13 cellular contexts compared by ENCODE assay signal in the genomic region with DNA sequence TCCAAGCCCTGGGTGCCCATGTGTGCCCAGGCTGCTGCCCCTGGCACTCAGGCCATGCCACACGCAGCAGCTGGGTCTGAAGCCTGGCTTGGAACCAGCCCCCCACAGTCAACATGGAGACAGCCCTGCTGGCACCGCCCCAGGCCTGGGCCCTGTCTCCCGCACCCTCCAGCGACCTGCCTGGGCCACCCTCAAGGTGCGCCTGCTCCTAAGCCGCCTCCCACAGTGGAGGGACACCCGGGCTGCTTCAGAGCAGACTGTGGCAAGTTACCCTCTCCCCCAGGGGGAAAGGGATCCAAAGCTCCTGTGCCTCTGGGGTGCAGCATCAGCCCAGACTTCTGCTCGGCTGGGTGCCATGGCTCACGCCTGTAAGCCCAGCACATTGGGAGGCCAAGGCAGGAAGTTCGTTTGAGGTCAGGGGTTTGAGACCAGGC. TPM values are rescaled to one million over a fixed set of nuclear protein-coding genes. Genes with fewer than 3 reads are reported as not detected.
DNase-seq lines count a peak whose midpoint lies in the region; ATAC-seq, FAIRE-seq and TF ChIP-seq lines count a peak whose summit lies in the region.
"Had no signal": no experiment of that assay in that cellular context is flagged by ENCODE, and none has a peak within 500 bp of the region (broad histone marks: within the 10 kb centered on the region; RNA-seq: fewer than 3 reads in every experiment).

No MANE protein-coding gene starts in this region.

- POLR2A ChIA-PET in activated CD8-positive, alpha-beta T cell treated with anti-CD3 and anti-CD28 coated beads for 36 hours (lab: Charles Lee) = interaction anchor here (0.8 to 3.3 kb wide), 6 partner anchors 10 to 38 kb away, joined by 3 to 12 read pairs (median 4); a partner anchor contains a TSS

- peaks cover 92% of the 10 kb centered on the region for H4K20me1 ChIP-seq in DND-41 (ENCODE audit: insufficient read depth, low read length)

- H2AFZ ChIP-seq in DND-41 (ENCODE audit: low read depth, low read length) = no peak overlapping the region

- peak; percentile 18; the same call in 1 of the 3 replicates for ATAC-seq in DND-41 (ENCODE audit: insufficient read depth, low read depth)
- peak; percentile 34 for ATAC-seq in activated CD8-positive, alpha-beta T cell treated with anti-CD3 and anti-CD28 coated beads for 36 hours
- peak in 1 of 4 donors; percentile 1 for ATAC-seq in heart left ventricle
- no peak for ATAC-seq in GM19455 (IDR thresholded peaks at IDR 0.05; ENCODE audit: unreplicated experiment)
- ATAC-seq in GM18909 (IDR thresholded peaks at IDR 0.05; ENCODE audit: poor library complexity, unreplicated experiment) = no peak

- H3K4me3 ChIP-seq in DND-41 (ENCODE audit: low read depth in 1 of 2, low read length in 2 of 2) = no peak overlapping the region
- no peak overlapping the region for H3K4me3 ChIP-seq in heart left ventricle
- H3K4me3 ChIP-seq in small intestine (ENCODE audit: low read depth in 1 of 2, low read length in 2 of 2) = no peak overlapping the region

- H3K27me3 ChIP-seq in DND-41 (ENCODE audit: insufficient read depth, low read length, poor library complexity) (no peaks in the 10 kb centered on the region), heart left ventricle (no peaks in the 10 kb centered on the region), small intestine (ENCODE audit: control insufficient read depth in 2 of 2, insufficient read depth in 2 of 2, low read length in 2 of 2) (no peaks in the 10 kb centered on the region)

- no peak overlapping the region for H3K4me2 ChIP-seq in DND-41 (ENCODE audit: insufficient read depth, low read length)

- peaks cover 18% of the 10 kb centered on the region for H3K4me1 ChIP-seq in DND-41 (ENCODE audit: insufficient read depth, low read length)
- H3K4me1 ChIP-seq in heart left ventricle = peaks cover 47 to 99% (median 88%) of the 10 kb centered on the region in 12 donors
- peaks cover 47 to 67% of the 10 kb centered on the region in 2 donors for H3K4me1 ChIP-seq in small intestine (ENCODE audit: control insufficient read depth in 2 of 2, insufficient read depth in 1 of 2, low read depth in 1 of 2, low read length in 1 of 2)

- peak overlapping the region; percentile 84 for H3K27ac Mint-ChIP-seq in activated CD8-positive, alpha-beta T cell treated with anti-CD3 and anti-CD28 coated beads for 36 hours

- H3K9me3 Mint-ChIP-seq in activated CD8-positive, alpha-beta T cell treated with anti-CD3 and anti-CD28 coated beads for 36 hours = no peaks in the 10 kb centered on the region

- no peak overlapping the region for H3K9ac ChIP-seq in DND-41 (ENCODE audit: low read depth, low read length)

- peaks cover 84% of the 10 kb centered on the region for H3K4me1 Mint-ChIP-seq in activated CD8-positive, alpha-beta T cell treated with anti-CD3 and anti-CD28 coated beads for 36 hours (ENCODE audit: low read depth)

- intact Hi-C loops in activated CD8-positive, alpha-beta T cell treated with anti-CD3 and anti-CD28 coated beads for 36 hours (cut with micrococcal nuclease) = no loop called here
- intact Hi-C loops in heart left ventricle (cut with DNase I) = loop anchor here in 6 of 10 donors (5.0 kb wide), 3 partner anchors 34 to 44 kb away; no protein-coding TSS in a partner anchor

- peaks cover 95% of the 10 kb centered on the region for H3K79me2 ChIP-seq in DND-41 (ENCODE audit: insufficient read depth, low read length)

- no peaks in the 10 kb centered on the region for H3K27me3 Mint-ChIP-seq in activated CD8-positive, alpha-beta T cell treated with anti-CD3 and anti-CD28 coated beads for 36 hours
- H3K27me3 Mint-ChIP-seq: progenitor cell of endocrine pancreas had no signal

- H3K4me3 Mint-ChIP-seq in activated CD8-positive, alpha-beta T cell treated with anti-CD3 and anti-CD28 coated beads for 36 hours = no peak overlapping the region

- H3K9me3 ChIP-seq in DND-41 (ENCODE audit: insufficient read depth, low read length, severe bottlenecking) = no peaks in the 10 kb centered on the region
- no peaks in the 10 kb centered on the region for H3K9me3 ChIP-seq in heart left ventricle
- H3K9me3 ChIP-seq in small intestine (ENCODE audit: control insufficient read depth, low read depth) = no peaks in the 10 kb centered on the region

- H3K36me3 ChIP-seq in DND-41 (ENCODE audit: insufficient read depth, low read length) (no peaks in the 10 kb centered on the region), heart left ventricle (no peaks in the 10 kb centered on the region), small intestine (ENCODE audit: control insufficient read depth in 2 of 2, insufficient read depth in 2 of 2, low read length in 2 of 2) (no peaks in the 10 kb centered on the region)

- no peak for TF ChIP-seq POLR2A in heart left ventricle (IDR thresholded peaks at IDR 0.05)

- H3K27ac ChIP-seq in DND-41 (ENCODE audit: low read length) (no peak overlapping the region), heart left ventricle (peak overlapping the region; percentile 51 to 93 (median 78)), small intestine (ENCODE audit: low read depth in 1 of 2, low read length in 1 of 2) (peak overlapping the region; percentile 85 to 90)

- TF ChIP-seq CTCF in DND-41 (IDR thresholded peaks at IDR 0.05; ENCODE audit: borderline replicate concordance, extremely low read depth, low read length, poor library complexity, severe bottlenecking) (no peak), heart left ventricle (IDR thresholded peaks at IDR 0.05) (no peak)
- no peak for TF ChIP-seq CTCF in activated CD8-positive, alpha-beta T cell treated with anti-CD3 and anti-CD28 coated beads for 36 hours (IDR thresholded peaks at IDR 0.05)

- CTCF ChIA-PET in activated CD8-positive, alpha-beta T cell treated with anti-CD3 and anti-CD28 coated beads for 36 hours (lab: Charles Lee) = interaction anchor here (1.4 to 11.8 kb wide), 8 partner anchors 10 to 343 kb away, joined by 3 to 97 read pairs (median 6); a partner anchor contains a TSS

- no peaks in the 10 kb centered on the region for H3K36me3 Mint-ChIP-seq in activated CD8-positive, alpha-beta T cell treated with anti-CD3 and anti-CD28 coated beads for 36 hours (ENCODE audit: low read depth)

- no peak for FAIRE-seq in small intestine (lab: Jason Lieb, UNC)

- 46 to 52% (median 49%) methylated on average over 4 to 10 of the region's 10 CpGs for WGBS in heart left ventricle, 4 donors
- 64 to 66% (median 65%) methylated on average over 10 of the region's 10 CpGs for WGBS in small intestine, 3 donors

- no peak for DNase-seq in DND-41
- DNase-seq in activated CD8-positive, alpha-beta T cell treated with anti-CD3 and anti-CD28 coated beads for 36 hours = no peak
- DNase-seq in heart left ventricle = peak in 2 of 5 donors; percentile 61 to 62
- peak; percentile 16 for DNase-seq in small intestine
- DNase-seq in NCI-H1436 (lab: John Stamatoyannopoulos, UW) = no peak
- no peak for DNase-seq in NCI-H1436 treated with DMSO at 0.1 percent for 48 hours (lab: John Stamatoyannopoulos, UW)
- DNase-seq: COR-L47, H7, IMR-90, mammary epithelial cell had no signal

RNA-seq across cellular contexts. Expression of a gene that starts 15.8 kb away (rescaled TPM):
- total RNA-seq in activated CD8-positive, alpha-beta T cell treated with anti-CD3 and anti-CD28 coated beads for 36 hours = 10 to 100 TPM; 20.1 to 21.9 TPM
- total RNA-seq in heart left ventricle = 10 to 100 TPM in 4 of 9 donors, 1 to 10 TPM in 5; 5.9 to 17.8 (median 9.1) TPM
- 1 to 10 TPM; 6.2 to 7.3 TPM for polyA plus RNA-seq in heart left ventricle
- polyA plus RNA-seq in small intestine = 10 to 100 TPM in 1 of 3 donors, 1 to 10 TPM in 2; 8.6 to 11.4 (median 9.5) TPM

RNA-seq across cellular contexts. Expression of a gene that starts 37.3 kb away (rescaled TPM):
- total RNA-seq in activated CD8-positive, alpha-beta T cell treated with anti-CD3 and anti-CD28 coated beads for 36 hours = 100 to 1,000 TPM; 216 to 220 TPM
- 100 to 1,000 TPM; 136 to 353 (median 157) TPM for total RNA-seq in heart left ventricle
- 100 to 1,000 TPM; 142 to 270 TPM for polyA plus RNA-seq in heart left ventricle
- 100 to 1,000 TPM; 175 to 189 (median 185) TPM for polyA plus RNA-seq in small intestine

RNA-seq across cellular contexts. Expression of a gene that starts 51.6 kb away (rescaled TPM):
- total RNA-seq in activated CD8-positive, alpha-beta T cell treated with anti-CD3 and anti-CD28 coated beads for 36 hours = 100 to 1,000 TPM; 137 to 142 TPM
- total RNA-seq in heart left ventricle = 100 to 1,000 TPM in 1 of 9 donors, 10 to 100 TPM in 8; 36.1 to 116 (median 46.7) TPM
- 100 to 1,000 TPM in 1 of 2 donors, 10 to 100 TPM in 1; 36.9 to 106 TPM for polyA plus RNA-seq in heart left ventricle
- polyA plus RNA-seq in small intestine = 10 to 100 TPM; 72.3 to 81.3 (median 78.1) TPM

Comparison
In these comparisons a context has a peak if more than half of its experiments do, and no peak if none do; other contexts are left out.
1. ATAC-seq: peak in DND-41 (single experiment) and activated CD8-positive, alpha-beta T cell treated with anti-CD3 and anti-CD28 coated beads for 36 hours (single experiment); none in GM19455 (single experiment) and GM18909 (single experiment).